In the genomic region with DNA sequence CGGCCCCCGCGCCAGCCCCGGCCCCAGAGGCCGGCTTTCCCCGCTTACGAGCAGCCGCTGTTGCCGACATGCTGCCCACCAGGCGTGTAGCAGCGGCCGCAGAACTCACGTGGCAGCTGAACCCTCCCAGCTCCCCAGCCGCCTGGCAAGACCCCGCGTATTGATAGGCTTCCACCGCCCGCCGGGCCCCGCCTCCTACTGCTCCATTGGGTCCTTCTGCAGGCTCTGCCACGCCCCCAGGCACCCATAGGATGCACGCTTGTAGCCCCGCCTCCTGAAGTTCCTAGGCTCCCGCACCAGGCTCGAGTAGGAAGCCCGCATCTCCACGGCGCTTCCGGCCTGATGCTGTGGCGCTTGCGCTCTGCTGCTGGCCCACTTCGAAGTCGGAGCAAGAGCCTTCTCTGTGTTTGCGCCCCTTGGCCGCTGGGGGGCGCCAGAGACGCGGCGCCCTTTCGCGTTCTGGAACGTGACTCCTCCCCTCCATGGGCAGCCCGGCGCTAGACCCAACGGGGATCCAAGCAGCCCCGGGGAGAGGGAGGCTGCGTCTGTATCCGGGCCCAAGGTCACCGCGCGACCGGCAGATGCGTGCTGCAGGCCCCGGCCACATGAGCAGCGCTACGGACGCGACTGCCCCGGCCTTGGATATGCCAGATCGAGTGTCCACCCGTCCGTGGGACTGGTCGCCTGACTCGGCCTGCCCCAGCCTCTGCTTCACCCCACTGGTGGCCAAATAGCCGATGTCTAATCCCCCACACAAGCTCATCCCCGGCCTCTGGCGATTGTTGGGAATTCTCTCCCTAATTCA, we compare ENCODE assay signal across 8 cellular contexts. TPM values are rescaled to one million over a fixed set of nuclear protein-coding genes. Genes with fewer than 3 reads are reported as not detected.
DNase-seq lines count a peak whose midpoint lies in the region; FAIRE-seq and TF ChIP-seq lines count a peak whose summit lies in the region.

A gene (plus strand): TSS at position 566 of the 805 bp plus-strand sequence. CDS start 993 bp downstream, outside the sequence.
A gene with protein sequence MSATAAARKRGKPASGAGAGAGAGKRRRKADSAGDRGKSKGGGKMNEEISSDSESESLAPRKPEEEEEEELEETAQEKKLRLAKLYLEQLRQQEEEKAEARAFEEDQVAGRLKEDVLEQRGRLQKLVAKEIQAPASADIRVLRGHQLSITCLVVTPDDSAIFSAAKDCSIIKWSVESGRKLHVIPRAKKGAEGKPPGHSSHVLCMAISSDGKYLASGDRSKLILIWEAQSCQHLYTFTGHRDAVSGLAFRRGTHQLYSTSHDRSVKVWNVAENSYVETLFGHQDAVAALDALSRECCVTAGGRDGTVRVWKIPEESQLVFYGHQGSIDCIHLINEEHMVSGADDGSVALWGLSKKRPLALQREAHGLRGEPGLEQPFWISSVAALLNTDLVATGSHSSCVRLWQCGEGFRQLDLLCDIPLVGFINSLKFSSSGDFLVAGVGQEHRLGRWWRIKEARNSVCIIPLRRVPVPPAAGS (minus strand): TSS at position 107 of the 805 bp plus-strand sequence. CDS start 37 bp downstream, at position 70.

- no peak within 1 kb of the TSS for H3K14ac ChIP-seq in H9 (ENCODE audit: insufficient read depth, low read length)

- peaks cover 10% of the 10 kb centered on the region for H3K79me2 ChIP-seq in H9 (ENCODE audit: insufficient read depth, low read length)

- peaks cover 7% of the 10 kb centered on the region; the same call in 1 of the 2 replicates for H3K36me3 ChIP-seq in MG63

- no peak within 1 kb of the TSS for H2BK15ac ChIP-seq in H9 (ENCODE audit: low read depth, low read length)

- no CpG with 5 or more reads among the region's 67 CpGs for WGBS in H9 (ENCODE audit: extremely low coverage, insufficient read length, low lambda C conversion rate)

- no peaks in the 10 kb centered on the region; a peak in 1 of 5 replicates for H3K9me3 Mint-ChIP-seq in H9
- H3K9me3 Mint-ChIP-seq in neural crest cell: no peaks in the 10 kb centered on the region

- H3K27ac ChIP-seq in H9 (ENCODE audit: insufficient read length, low read depth, low read length): no peak within 1 kb of the TSS

- H3K4me3 Mint-ChIP-seq in H9: peak within 1 kb of the TSS; percentile 87 to 93
- peak within 1 kb of the TSS; percentile 95 for H3K4me3 Mint-ChIP-seq in neural crest cell

- H3K23me2 ChIP-seq in H9 (ENCODE audit: insufficient read length, low read depth, low read length, poor library complexity, severe bottlenecking): peaks cover 16% of the 10 kb centered on the region

- H3K4ac ChIP-seq in H9 (ENCODE audit: low read depth, low read length): no peak within 1 kb of the TSS

- H2BK20ac ChIP-seq in H9 (ENCODE audit: low read depth, low read length, poor library complexity, severe bottlenecking): no peak within 1 kb of the TSS

- H3K56ac ChIP-seq in H9 (ENCODE audit: insufficient read length, low read depth, low read length): no peak within 1 kb of the TSS

- H2BK120ac ChIP-seq in H9 (ENCODE audit: low read depth, low read length, poor library complexity, severe bottlenecking): no peak within 1 kb of the TSS

- H4K91ac ChIP-seq in H9 (ENCODE audit: insufficient read length, low read depth, low read length): no peak within 1 kb of the TSS

- H3K27ac Mint-ChIP-seq in H9: peak within 1 kb of the TSS; percentile 17 to 71 (median 19); a peak in 2 of 7 replicates
- H3K27ac Mint-ChIP-seq in neural crest cell (ENCODE audit: unreplicated experiment): peak within 1 kb of the TSS; percentile 83

- DNase-seq in H9 (peak; percentile 100), MG63 (peak; percentile 99), SIG-M5 (lab: John Stamatoyannopoulos, UW) (peak; percentile 99), activated gamma-delta T cell treated with Interleukin-2 at 50 U/mL for 16 hours (peak; percentile 100), fibroblast of villous mesenchyme (ENCODE audit: low read depth) (peak; percentile 100), neural crest cell (ENCODE audit: low read depth, low spot score) (peak; percentile 99), stromal cell of bone marrow (ENCODE audit: low read depth) (peak; percentile 100)

- H2BK5ac ChIP-seq in H9 (ENCODE audit: insufficient read length, low read length): no peak within 1 kb of the TSS

- H4K5ac ChIP-seq in H9 (ENCODE audit: insufficient read length, low read depth, low read length): no peak within 1 kb of the TSS

- H4K20me1 ChIP-seq in H9 (ENCODE audit: control insufficient read depth, insufficient read depth, insufficient read length): no peaks in the 10 kb centered on the region

- no peaks in the 10 kb centered on the region for H3K9me3 ChIP-seq in H9 (ENCODE audit: control insufficient read depth, low read depth, low read length)
- H3K9me3 ChIP-seq in MG63: no peaks in the 10 kb centered on the region

- peak; percentile 100 for FAIRE-seq in G401.6 (lab: Jason Lieb, UNC)

- H3K27me3 Mint-ChIP-seq in H9 (ENCODE audit: low read depth): peaks cover 44% of the 10 kb centered on the region
- H3K27me3 Mint-ChIP-seq in neural crest cell (ENCODE audit: low read depth): no peaks in the 10 kb centered on the region

- H3K4me3 ChIP-seq in MG63 (peak within 1 kb of the TSS; percentile 88), fibroblast of villous mesenchyme (ENCODE audit: low read depth, low read length) (peak within 1 kb of the TSS; percentile 87)

- peak; percentile 100 for TF ChIP-seq CTCF in H9 (conservative IDR thresholded peaks at IDR 0.05)
- peak; percentile 99 for TF ChIP-seq CTCF in fibroblast of villous mesenchyme (IDR thresholded peaks at IDR 0.05; ENCODE audit: insufficient read depth, low read depth, low read length)
- TF ChIP-seq CTCF in neural crest cell (conservative IDR thresholded peaks at IDR 0.05): peak; percentile 100

- no peak within 1 kb of the TSS for H2AK5ac ChIP-seq in H9 (ENCODE audit: insufficient read length, low read length)

- H3K4me1 ChIP-seq in H9 (ENCODE audit: insufficient read depth, low read length): 0 out of 2 replicates have a peak, but pooled peaks cover 2% of the 10 kb centered on the region

- H3K4me2 ChIP-seq in H9 (ENCODE audit: insufficient read depth, insufficient read length, low read length): peak within 1 kb of the TSS; percentile 87

- H3K18ac ChIP-seq in H9 (ENCODE audit: insufficient read length, low read depth, low read length): peak within 1 kb of the TSS; percentile 12

- H3K27me3 ChIP-seq in H9 (ENCODE audit: insufficient read depth, low read length) (no peaks in the 10 kb centered on the region), MG63 (no peaks in the 10 kb centered on the region)

- no peak within 1 kb of the TSS for H3T11ph ChIP-seq in H9 (ENCODE audit: low read length)

- H2BK12ac ChIP-seq in H9 (ENCODE audit: insufficient read length, low read depth, low read length): no peak within 1 kb of the TSS

- no peak within 1 kb of the TSS for H4K8ac ChIP-seq in H9 (replicated peaks; ENCODE audit: insufficient read length, low read depth, low read length)

- no peak within 1 kb of the TSS for H2AFZ ChIP-seq in H9 (ENCODE audit: low read length)

- H3K9ac ChIP-seq in H9 (ENCODE audit: extremely low read depth, insufficient read length, low read length): peak within 1 kb of the TSS; percentile 65

- H3K23ac ChIP-seq in H9 (ENCODE audit: insufficient read length, low read depth, low read length): no peak within 1 kb of the TSS

- peaks cover 21 to 35% (median 32%) of the 10 kb centered on the region in 3 experiments; a peak in 6 of 7 replicates for H3K36me3 Mint-ChIP-seq in H9 (ENCODE audit: insufficient read depth in 1 of 3, low read depth in 3 of 3)
- no peaks in the 10 kb centered on the region for H3K36me3 Mint-ChIP-seq in neural crest cell (ENCODE audit: low read depth)

- H3K79me1 ChIP-seq in H9 (ENCODE audit: insufficient read depth, low read depth, low read length, poor library complexity, severe bottlenecking): peaks cover 14% of the 10 kb centered on the region

- peaks cover 17 to 18% of the 10 kb centered on the region in 2 experiments for H3K4me1 Mint-ChIP-seq in H9
- peaks cover 28% of the 10 kb centered on the region for H3K4me1 Mint-ChIP-seq in neural crest cell

RNA-seq across cellular contexts. Expression of the first gene that starts in this region (rescaled TPM):
- 1.3 and 2.1 TPM in 2 replicates for total RNA-seq in H9 (2021)
- total RNA-seq in MG63 (2014; rRNA removed; shearing (Covaris generic); ENCODE audit: low replicate concordance): 5.9 and 13.8 TPM in 2 replicates
- total RNA-seq in fibroblast of villous mesenchyme: 24.6 and 25.1 TPM in 2 replicates
- 4.3 and 4.6 TPM in 2 replicates for total RNA-seq in neural crest cell

RNA-seq across cellular contexts. Expression of the second gene that starts in this region (rescaled TPM):
- total RNA-seq in H9 (2021): 64.0 and 67.1 TPM in 2 replicates
- 59.3 and 78.5 TPM in 2 replicates for total RNA-seq in MG63 (2014; rRNA removed; shearing (Covaris generic); ENCODE audit: low replicate concordance)
- 22.5 and 24.8 TPM in 2 replicates for total RNA-seq in fibroblast of villous mesenchyme
- 37.9 and 40.1 TPM in 2 replicates for total RNA-seq in neural crest cell
